ENCODE assay signal across 18 cellular contexts in the genomic region with DNA sequence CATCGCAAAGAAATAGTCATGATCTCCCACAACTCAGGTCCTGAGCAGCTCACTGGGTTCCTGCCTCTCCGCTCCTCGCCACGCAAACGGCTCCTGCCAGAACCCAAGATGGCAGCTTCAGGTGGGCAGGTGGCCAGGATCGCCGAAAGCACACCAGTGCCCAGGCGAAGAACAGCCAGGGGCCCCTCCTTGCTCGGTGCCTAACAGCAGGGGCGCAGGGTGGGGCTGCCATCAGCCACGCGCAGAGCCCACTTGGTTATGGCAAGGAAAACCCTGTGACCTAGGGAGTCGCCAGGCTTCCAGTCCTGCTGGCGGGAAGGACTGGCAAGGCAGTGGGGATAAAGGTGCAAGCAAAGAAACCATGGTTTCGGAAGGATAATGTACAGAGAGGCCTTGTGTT.
"Had no signal": no experiment of that assay in that cellular context is flagged by ENCODE, and none has a peak within 500 bp of the region (broad histone marks: within the 10 kb centered on the region; RNA-seq: fewer than 3 reads in every experiment).

No MANE protein-coding gene starts in this region.

- H3K9me3 Mint-ChIP-seq: stimulated activated memory B cell treated with anti-CD40 and anti-IgM and Interleukin-4, amounts not matched to agents 10 μg/mL and 1 μg/mL and 100 μg/mL, for 72 hours had no signal

- H3K36me3 Mint-ChIP-seq: stimulated activated memory B cell treated with anti-CD40 and anti-IgM and Interleukin-4, amounts not matched to agents 10 μg/mL and 1 μg/mL and 100 μg/mL, for 72 hours had no signal

- H3K27me3 ChIP-seq: dorsolateral prefrontal cortex, foreskin keratinocyte, spleen, testis, upper lobe of left lung had no signal

- DNase-seq: activated CD4-positive, alpha-beta T cell treated with anti-CD3 and anti-CD28 coated beads, Interleukin-2, amount 50 U/mL, for 4 hours; activated CD4-positive, CD25-positive, alpha-beta regulatory T cell treated with anti-CD3 and anti-CD28 coated beads, Interleukin-2, amount 50 U/mL, for 72 hours; activated effector memory CD4-positive, alpha-beta T cell treated with anti-CD3 and anti-CD28 coated beads, Interleukin-2, amount 50 U/mL, for 16 hours; activated naive CD4-positive, alpha-beta T cell treated with anti-CD3 and anti-CD28 coated beads, Interleukin-2, amount 50 U/mL, for 16 hours; activated T-cell treated with anti-CD3 and anti-CD28 coated beads, Interleukin-2, amount 50 U/mL, for 72 hours; caudate nucleus; dorsolateral prefrontal cortex; foreskin keratinocyte; hypothalamus; spleen; stimulated activated CD4-positive, alpha-beta T cell treated with anti-CD3 and anti-CD28 coated beads, Interleukin-4, amount 100 ng/mL, for 4 hours; testis had no signal

- H3K36me3 ChIP-seq: spleen, upper lobe of left lung had no signal

- FAIRE-seq: colon, keratinocyte had no signal

- H3K27ac Mint-ChIP-seq: activated T-cell treated with anti-CD3 and anti-CD28 coated beads, Interleukin-2, amount 50 U/mL, for 72 hours; stimulated activated memory B cell treated with anti-CD40 and anti-IgM and Interleukin-4, amounts not matched to agents 10 μg/mL and 1 μg/mL and 100 μg/mL, for 72 hours had no signal

- H3K4me3 Mint-ChIP-seq: activated T-cell treated with anti-CD3 and anti-CD28 coated beads, Interleukin-2, amount 50 U/mL, for 72 hours; brain; stimulated activated memory B cell treated with anti-CD40 and anti-IgM and Interleukin-4, amounts not matched to agents 10 μg/mL and 1 μg/mL and 100 μg/mL, for 72 hours had no signal

- H3K27ac ChIP-seq: dorsolateral prefrontal cortex, foreskin keratinocyte, spleen, testis, upper lobe of left lung had no signal

- H3K4me3 ChIP-seq: dorsolateral prefrontal cortex, spleen, testis, upper lobe of left lung had no signal

- ATAC-seq: activated T-cell treated with anti-CD3 and anti-CD28 coated beads, Interleukin-2, amount 50 U/mL, for 72 hours; foreskin keratinocyte; left lobe of liver; stimulated activated memory B cell treated with anti-CD40 and anti-IgM and Interleukin-4, amounts not matched to agents 10 μg/mL and 1 μg/mL and 100 μg/mL, for 72 hours had no signal

- H3K27me3 Mint-ChIP-seq: brain; stimulated activated memory B cell treated with anti-CD40 and anti-IgM and Interleukin-4, amounts not matched to agents 10 μg/mL and 1 μg/mL and 100 μg/mL, for 72 hours had no signal

- H3K4me1 ChIP-seq: foreskin keratinocyte had no signal

- H3K9me3 ChIP-seq: spleen, testis, upper lobe of left lung had no signal
